20 cellular contexts compared by ENCODE assay signal in genomic region chr5:10486511-10487344, GRCh38.
"Had no signal": no experiment of that assay in that cellular context is flagged by ENCODE, and none has a peak within 500 bp of the region (broad histone marks: within the 10 kb centered on the region; RNA-seq: fewer than 3 reads in every experiment).

No MANE protein-coding gene starts in this region.

- H3K36me3 ChIP-seq: gastrocnemius medialis, heart left ventricle, thyroid gland, uterus had no signal

- H3K27ac ChIP-seq: body of pancreas, gastrocnemius medialis, neutrophil, parathyroid adenoma, thyroid gland, uterus had no signal

- H3K4me3 ChIP-seq: body of pancreas, gastrocnemius medialis, heart left ventricle, thyroid gland, uterus had no signal

- DNase-seq: activated B cell treated with CpG ODN at 0.5 μM for 24 hours; activated CD4-positive, alpha-beta T cell treated with anti-CD3 and anti-CD28 coated beads for 4 hours; activated CD8-positive, alpha-beta T cell treated with anti-CD3 and anti-CD28 coated beads, Interleukin-2, amount 10 ng/mL, durations not matched to agents 7 days and 5 days; activated naive CD4-positive, alpha-beta T cell treated with Interleukin-2 at 50 U/mL for 16 hours; activated T-cell treated with anti-CD3 and anti-CD28 coated beads, Interleukin-2, amount 50 U/mL, for 24 hours; body of pancreas; caudate nucleus; gastrocnemius medialis; heart left ventricle; immature natural killer cell; kidney glomerular epithelial cell; naive thymus-derived CD8-positive, alpha-beta T cell; stimulated activated naive CD4-positive, alpha-beta T cell treated with Interleukin-2 at 50 U/mL for 16 hours; SW 1271; T-helper 2 cell; thyroid gland; uterus had no signal

- H3K27me3 ChIP-seq: body of pancreas, gastrocnemius medialis, heart left ventricle, neutrophil, thyroid gland, uterus had no signal

- H2AFZ ChIP-seq: parathyroid adenoma had no signal

- H3K9me3 ChIP-seq: body of pancreas, gastrocnemius medialis, heart left ventricle, neutrophil, thyroid gland, uterus had no signal

- FAIRE-seq: colon had no signal

- H3K79me2 ChIP-seq: parathyroid adenoma had no signal

- H3K9ac ChIP-seq: parathyroid adenoma had no signal

- H3K4me1 ChIP-seq: body of pancreas, gastrocnemius medialis, parathyroid adenoma, uterus had no signal

- ATAC-seq: activated CD8-positive, alpha-beta T cell treated with anti-CD3 and anti-CD28 coated beads, Interleukin-2, amount 10 ng/mL, durations not matched to agents 7 days and 5 days; body of pancreas; gastrocnemius medialis; naive thymus-derived CD8-positive, alpha-beta T cell had no signal
